In the genomic region with DNA sequence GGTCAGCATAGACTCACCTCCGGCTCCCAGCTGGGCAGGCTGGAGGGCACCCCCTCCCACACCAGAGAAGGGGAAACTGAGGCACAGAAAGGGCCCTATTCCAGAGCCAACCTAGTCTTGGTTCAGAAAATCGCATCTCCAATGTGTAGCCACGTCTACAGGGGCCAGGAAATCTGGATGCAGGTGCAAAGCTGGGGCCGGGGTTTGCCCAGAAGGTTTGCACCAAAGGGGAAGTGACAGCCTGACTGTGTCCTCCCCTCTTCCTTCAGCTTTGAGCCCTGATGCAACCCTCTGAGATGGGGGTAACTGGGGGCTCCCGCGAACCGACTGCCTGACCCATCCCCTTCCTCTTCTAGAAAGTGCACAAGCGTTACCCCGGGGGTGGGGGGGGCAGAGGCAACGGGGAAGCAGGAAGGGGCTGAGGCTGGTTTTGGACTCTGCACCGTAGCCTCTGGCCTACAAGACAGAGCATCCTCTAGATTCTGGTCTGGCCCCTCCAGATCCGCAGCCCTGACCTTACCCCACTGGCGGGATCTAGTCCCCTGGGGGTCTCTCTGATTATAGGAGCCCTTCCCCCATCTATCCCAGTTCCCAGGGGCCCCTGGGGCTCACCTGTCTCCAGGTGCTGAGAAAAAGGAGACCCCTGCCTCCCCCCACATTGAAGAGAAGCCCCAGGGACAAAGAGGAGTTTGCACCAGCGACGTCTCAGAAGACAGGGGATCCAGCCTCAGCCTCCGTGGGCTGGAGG, we compare ENCODE assay signal across 1 cellular context.
TF ChIP-seq lines count a peak whose summit lies in the region.

No MANE protein-coding gene starts in this region.

TF ChIP-seq in K562, 482 proteins besides CTCF, POLR2A, EP300 and RAD21:
- TF ChIP-seq MYBL2 (IDR thresholded peaks at IDR 0.05; ENCODE audit: low read depth) (no peak), MYBL2 (CRISPR knock-in tag; IDR thresholded peaks at IDR 0.05; ENCODE audit: borderline replicate concordance) (no peak), CEBPG (CRISPR knock-in tag; IDR thresholded peaks at IDR 0.05) (peak; percentile 43; the same call in 1 of the 2 replicates), CEBPG (tag; conservative IDR thresholded peaks at IDR 0.05 in 1 of 2, IDR thresholded peaks at IDR 0.05 in 1 of 2) (no peak), POLR2AphosphoS5 (IDR thresholded peaks at IDR 0.05; ENCODE audit: control insufficient read depth, insufficient read depth, low read depth, low read length) (no peak), ZNF780A (CRISPR knock-in tag; IDR thresholded peaks at IDR 0.05) (no peak), NRF1 (conservative IDR thresholded peaks at IDR 0.05 in 1 of 2, IDR thresholded peaks at IDR 0.05 in 1 of 2) (no peak), ZNF717 (CRISPR knock-in tag; IDR thresholded peaks at IDR 0.05) (no peak), BCOR (IDR thresholded peaks at IDR 0.05) (0 out of 2 replicates have a peak, but pooled peaks have one; percentile 9), SMAD3 (CRISPR knock-in tag; conservative IDR thresholded peaks at IDR 0.05) (no peak), ZNF644 (tag; IDR thresholded peaks at IDR 0.05; ENCODE audit: low read depth) (no peak), ZSCAN29 (IDR thresholded peaks at IDR 0.05) (peak; percentile 89), NR1H2 (CRISPR knock-in tag; IDR thresholded peaks at IDR 0.05) (no peak), SPI1 (IDR thresholded peaks at IDR 0.05; ENCODE audit: borderline replicate concordance, low read depth, low read length) (peak; percentile 72)
